In the genomic region with DNA sequence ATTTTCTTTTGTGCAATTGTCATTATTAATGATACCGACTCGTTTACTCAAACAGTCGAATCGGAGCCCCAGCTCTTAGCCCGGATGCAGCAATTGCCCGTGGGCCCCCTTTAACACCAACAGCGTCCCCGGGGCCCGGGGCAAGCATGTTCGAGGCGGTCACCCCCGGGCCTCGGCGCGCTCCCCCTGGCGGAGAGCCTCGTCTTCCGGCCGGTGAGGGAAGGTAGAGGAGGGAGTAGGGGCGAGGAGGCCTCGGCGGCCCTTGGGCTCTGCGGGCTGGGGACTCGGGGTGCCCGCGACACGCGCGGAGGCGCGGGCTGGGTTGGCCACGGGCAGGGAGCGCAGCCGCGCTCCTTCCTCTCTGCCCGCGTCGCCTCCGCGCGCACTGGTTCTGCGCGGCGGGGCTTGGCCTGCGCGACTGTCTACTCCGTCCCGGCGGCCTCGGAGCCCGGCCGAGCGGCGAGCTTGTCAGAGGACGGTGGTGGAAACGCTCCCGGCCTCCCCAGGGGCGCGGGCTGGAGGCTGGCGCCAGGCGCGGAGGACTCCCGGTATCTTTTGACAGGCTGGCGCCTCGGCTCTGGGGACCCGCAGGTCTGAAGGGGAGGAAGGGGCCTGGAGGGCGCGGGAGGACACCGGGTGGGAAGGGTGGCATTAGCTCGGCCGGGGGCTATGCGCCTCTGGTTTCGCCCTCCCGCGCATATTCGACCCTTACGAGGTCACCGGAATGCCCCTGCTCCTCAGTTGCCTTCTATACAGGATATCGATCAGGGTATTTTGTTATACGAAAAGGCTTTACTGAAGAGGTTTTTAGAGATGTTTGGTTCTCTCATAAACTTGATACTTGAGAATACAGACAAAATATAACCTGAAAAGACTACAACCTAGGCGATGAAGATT, we compare ENCODE assay signal across 8 cellular contexts. TPM values are rescaled to one million over a fixed set of nuclear protein-coding genes. Genes with fewer than 3 reads are reported as not detected.
DNase-seq lines count a peak whose midpoint lies in the region; ATAC-seq and TF ChIP-seq lines count a peak whose summit lies in the region.

No MANE protein-coding gene starts in this region.

- intact Hi-C loops in activated T-helper 1 cell treated with anti-CD3 and anti-CD28 coated beads, Interleukin-12 subunit alpha, Interleukin-12 subunit beta, Interleukin-2, Interleukin-4 antibody, amounts not matched to agents 30 ng/mL and 10 ng/mL and 1 ng/mL, durations not matched to agents 14 hours and 24 hours and 36 hours (cut with micrococcal nuclease): loop anchor here (1.0 to 10.0 kb wide), 9 partner anchors 14 to 408 kb away; a partner anchor contains a TSS

- peaks cover 0 to 14% (median 0%) of the 10 kb centered on the region in 4 donors for H3K4me1 ChIP-seq in Peyer's patch

- peak overlapping the region; percentile 60 to 87 (median 82) for H3K4me3 ChIP-seq in Peyer's patch
- H3K4me3 ChIP-seq in fibroblast of mammary gland (ENCODE audit: control insufficient read depth, low read depth, low read length): peak overlapping the region; percentile 91

- H3K27ac ChIP-seq in Peyer's patch: peak overlapping the region; percentile 71 to 86 (median 77)

- TF ChIP-seq CTCF in GM20000 (IDR thresholded peaks at IDR 0.05; ENCODE audit: extremely low read depth, missing control alignments) (peak; percentile 88), Peyer's patch (IDR thresholded peaks at IDR 0.05) (peak; percentile 13 to 81 (median 74)), fibroblast of mammary gland (conservative IDR thresholded peaks at IDR 0.05; ENCODE audit: control insufficient read depth, insufficient read depth, low read depth, low read length) (peak; percentile 53)

- H3K9me3 ChIP-seq in Peyer's patch: no peaks in the 10 kb centered on the region

- H3K9me3 Mint-ChIP-seq in activated T-helper 1 cell treated with anti-CD3 and anti-CD28 coated beads, Interleukin-12 subunit alpha, Interleukin-12 subunit beta, Interleukin-2, Interleukin-4 antibody, amounts not matched to agents 30 ng/mL and 10 ng/mL and 1 ng/mL, durations not matched to agents 14 hours and 24 hours and 36 hours: no peaks in the 10 kb centered on the region
- no peaks in the 10 kb centered on the region for H3K9me3 Mint-ChIP-seq in natural killer cell treated with Interleukin-12 subunit alpha and Interleukin-12 subunit beta and Interleukin-15 and Interleukin-18, amount 100 ng/mL, for 72 hours

- peak overlapping the region; percentile 97 for H3K4me3 Mint-ChIP-seq in activated T-helper 1 cell treated with anti-CD3 and anti-CD28 coated beads, Interleukin-12 subunit alpha, Interleukin-12 subunit beta, Interleukin-2, Interleukin-4 antibody, amounts not matched to agents 30 ng/mL and 10 ng/mL and 1 ng/mL, durations not matched to agents 14 hours and 24 hours and 36 hours
- peak overlapping the region; percentile 91 for H3K4me3 Mint-ChIP-seq in natural killer cell treated with Interleukin-12 subunit alpha and Interleukin-12 subunit beta and Interleukin-15 and Interleukin-18, amount 100 ng/mL, for 72 hours

- TF ChIP-seq POLR2A in Peyer's patch (IDR thresholded peaks at IDR 0.05): no peak

- peaks cover 12% of the 10 kb centered on the region for H3K36me3 Mint-ChIP-seq in activated T-helper 1 cell treated with anti-CD3 and anti-CD28 coated beads, Interleukin-12 subunit alpha, Interleukin-12 subunit beta, Interleukin-2, Interleukin-4 antibody, amounts not matched to agents 30 ng/mL and 10 ng/mL and 1 ng/mL, durations not matched to agents 14 hours and 24 hours and 36 hours (ENCODE audit: low read depth)
- H3K36me3 Mint-ChIP-seq in natural killer cell treated with Interleukin-12 subunit alpha and Interleukin-12 subunit beta and Interleukin-15 and Interleukin-18, amount 100 ng/mL, for 72 hours: no peaks in the 10 kb centered on the region

- peak; percentile 90 for ATAC-seq in natural killer cell treated with Interleukin-12 subunit alpha and Interleukin-12 subunit beta and Interleukin-15 and Interleukin-18, amount 100 ng/mL, for 72 hours
- ATAC-seq in stimulated activated naive CD8-positive, alpha-beta T cell treated with anti-CD3 and anti-CD28 coated beads, Interleukin-15, Interleukin-2, amounts not matched to agents 100 U/mL and 50 U/mL, for 24 hours: peak; percentile 87

- H3K27me3 ChIP-seq in Peyer's patch: no peaks in the 10 kb centered on the region

- DNase-seq in D341Med (ENCODE audit: low spot score) (peak; percentile 90), GM20000 (ENCODE audit: low spot score) (peak; percentile 96), HT-29 (ENCODE audit: low spot score) (peak; percentile 72), Peyer's patch (peak; percentile 71 to 92 (median 90)), fibroblast of mammary gland (ENCODE audit: low read depth) (peak; percentile 68)
- DNase-seq in activated T-helper 1 cell treated with anti-CD3 and anti-CD28 coated beads, Interleukin-12 subunit alpha, Interleukin-12 subunit beta, Interleukin-2, Interleukin-4 antibody, amounts not matched to agents 30 ng/mL and 10 ng/mL and 1 ng/mL, durations not matched to agents 14 hours and 24 hours and 36 hours (ENCODE audit: low spot score): peak; percentile 83
- peak; percentile 89 for DNase-seq in natural killer cell treated with Interleukin-12 subunit alpha and Interleukin-12 subunit beta and Interleukin-15 and Interleukin-18, amount 100 ng/mL, for 72 hours (ENCODE audit: low spot score)
- DNase-seq in stimulated activated naive CD8-positive, alpha-beta T cell treated with anti-CD3 and anti-CD28 coated beads, Interleukin-15, Interleukin-2, amounts not matched to agents 100 U/mL and 50 U/mL, for 24 hours: peak; percentile 91

- peak overlapping the region; percentile 91 for H3K27ac Mint-ChIP-seq in activated T-helper 1 cell treated with anti-CD3 and anti-CD28 coated beads, Interleukin-12 subunit alpha, Interleukin-12 subunit beta, Interleukin-2, Interleukin-4 antibody, amounts not matched to agents 30 ng/mL and 10 ng/mL and 1 ng/mL, durations not matched to agents 14 hours and 24 hours and 36 hours
- peak overlapping the region; percentile 65 to 68 for H3K27ac Mint-ChIP-seq in natural killer cell treated with Interleukin-12 subunit alpha and Interleukin-12 subunit beta and Interleukin-15 and Interleukin-18, amount 100 ng/mL, for 72 hours

- H3K36me3 ChIP-seq in Peyer's patch: no peaks in the 10 kb centered on the region

- H3K27me3 Mint-ChIP-seq in activated T-helper 1 cell treated with anti-CD3 and anti-CD28 coated beads, Interleukin-12 subunit alpha, Interleukin-12 subunit beta, Interleukin-2, Interleukin-4 antibody, amounts not matched to agents 30 ng/mL and 10 ng/mL and 1 ng/mL, durations not matched to agents 14 hours and 24 hours and 36 hours (ENCODE audit: insufficient read depth): no peaks in the 10 kb centered on the region
- no peaks in the 10 kb centered on the region for H3K27me3 Mint-ChIP-seq in natural killer cell treated with Interleukin-12 subunit alpha and Interleukin-12 subunit beta and Interleukin-15 and Interleukin-18, amount 100 ng/mL, for 72 hours

- H3K4me1 Mint-ChIP-seq in activated T-helper 1 cell treated with anti-CD3 and anti-CD28 coated beads, Interleukin-12 subunit alpha, Interleukin-12 subunit beta, Interleukin-2, Interleukin-4 antibody, amounts not matched to agents 30 ng/mL and 10 ng/mL and 1 ng/mL, durations not matched to agents 14 hours and 24 hours and 36 hours (ENCODE audit: low read depth): peaks cover 43% of the 10 kb centered on the region
- H3K4me1 Mint-ChIP-seq in natural killer cell treated with Interleukin-12 subunit alpha and Interleukin-12 subunit beta and Interleukin-15 and Interleukin-18, amount 100 ng/mL, for 72 hours (ENCODE audit: low read depth in 2 of 2): peaks cover 13 to 18% of the 10 kb centered on the region in 2 donors

RNA-seq across cellular contexts. Expression of a gene that starts 1.5 kb away (rescaled TPM):
- total RNA-seq in HT-29 (2014; rRNA removed; shearing (Covaris generic)): 1.4 and 2.3 TPM in 2 replicates
- 10 to 100 TPM; 14.6 to 24.9 (median 18.0) TPM for total RNA-seq in Peyer's patch
- total RNA-seq in activated T-helper 1 cell treated with anti-CD3 and anti-CD28 coated beads, Interleukin-12 subunit alpha, Interleukin-12 subunit beta, Interleukin-2, Interleukin-4 antibody, amounts not matched to agents 30 ng/mL and 10 ng/mL and 1 ng/mL, durations not matched to agents 14 hours and 24 hours and 36 hours: 34.4 and 35.6 TPM in 2 replicates
- total RNA-seq in natural killer cell treated with Interleukin-12 subunit alpha and Interleukin-12 subunit beta and Interleukin-15 and Interleukin-18, amount 100 ng/mL, for 72 hours: 10 to 100 TPM; 14.5 to 23.4 TPM

RNA-seq across cellular contexts. Expression of a gene that starts 1.6 kb away (rescaled TPM):
- total RNA-seq in HT-29 (2014; rRNA removed; shearing (Covaris generic)): 0.99 and 1.2 TPM in 2 replicates
- 1 to 10 TPM in 2 of 4 donors, under 1 TPM in 1, not detected in 1; 0.70 to 2.4 (median 1.5) TPM for total RNA-seq in Peyer's patch
- 15.8 and 17.8 TPM in 2 replicates for total RNA-seq in activated T-helper 1 cell treated with anti-CD3 and anti-CD28 coated beads, Interleukin-12 subunit alpha, Interleukin-12 subunit beta, Interleukin-2, Interleukin-4 antibody, amounts not matched to agents 30 ng/mL and 10 ng/mL and 1 ng/mL, durations not matched to agents 14 hours and 24 hours and 36 hours
- total RNA-seq in natural killer cell treated with Interleukin-12 subunit alpha and Interleukin-12 subunit beta and Interleukin-15 and Interleukin-18, amount 100 ng/mL, for 72 hours: 1 to 10 TPM; 5.4 to 5.5 TPM

RNA-seq across cellular contexts. Expression of a gene that starts 26.8 kb away (rescaled TPM):
- 15.4 and 19.4 TPM in 2 replicates for total RNA-seq in HT-29 (2014; rRNA removed; shearing (Covaris generic))
- total RNA-seq in Peyer's patch: 10 to 100 TPM in 1 of 4 donors, 1 to 10 TPM in 2, not detected in 1; 2.4 to 11.0 (median 4.8) TPM
- total RNA-seq in activated T-helper 1 cell treated with anti-CD3 and anti-CD28 coated beads, Interleukin-12 subunit alpha, Interleukin-12 subunit beta, Interleukin-2, Interleukin-4 antibody, amounts not matched to agents 30 ng/mL and 10 ng/mL and 1 ng/mL, durations not matched to agents 14 hours and 24 hours and 36 hours: 60.2 and 66.0 TPM in 2 replicates
- 10 to 100 TPM; 23.3 to 29.1 TPM for total RNA-seq in natural killer cell treated with Interleukin-12 subunit alpha and Interleukin-12 subunit beta and Interleukin-15 and Interleukin-18, amount 100 ng/mL, for 72 hours

RNA-seq across cellular contexts. Expression of a gene that starts 45.4 kb away (rescaled TPM):
- 33.1 and 33.8 TPM in 2 replicates for total RNA-seq in HT-29 (2014; rRNA removed; shearing (Covaris generic))
- 100 to 1,000 TPM in 3 of 4 donors, 10 to 100 TPM in 1; 91.8 to 231 (median 113) TPM for total RNA-seq in Peyer's patch
- 40.3 and 42.4 TPM in 2 replicates for total RNA-seq in activated T-helper 1 cell treated with anti-CD3 and anti-CD28 coated beads, Interleukin-12 subunit alpha, Interleukin-12 subunit beta, Interleukin-2, Interleukin-4 antibody, amounts not matched to agents 30 ng/mL and 10 ng/mL and 1 ng/mL, durations not matched to agents 14 hours and 24 hours and 36 hours
- total RNA-seq in natural killer cell treated with Interleukin-12 subunit alpha and Interleukin-12 subunit beta and Interleukin-15 and Interleukin-18, amount 100 ng/mL, for 72 hours: 10 to 100 TPM; 66.5 to 71.0 TPM

Comparison
In these comparisons a context has a peak if more than half of its experiments do, and no peak if none do; other contexts are left out.
1. Peak in every context shown above with its lines: DNase-seq, ATAC-seq, H3K4me3 ChIP-seq and H3K27ac ChIP-seq.